In genomic region chr10:80509403-80510161, GRCh38 we compare ENCODE assay signal across 11 cellular contexts. TPM values are rescaled to one million over a fixed set of nuclear protein-coding genes. Genes with fewer than 3 reads are reported as not detected.
DNase-seq lines count a peak whose midpoint lies in the region; ATAC-seq and TF ChIP-seq lines count a peak whose summit lies in the region.
"Had no signal": no experiment of that assay in that cellular context is flagged by ENCODE, and none has a peak within 500 bp of the region (broad histone marks: within the 10 kb centered on the region; RNA-seq: fewer than 3 reads in every experiment).

No MANE protein-coding gene starts in this region.

- peak; percentile 36 for DNase-seq in CD14-positive monocyte (ENCODE audit: low spot score)
- DNase-seq in SK-MEL-5 (ENCODE audit: low read depth, low spot score): peak; percentile 80
- DNase-seq in epithelial cell of esophagus (ENCODE audit: low read depth): peak; percentile 83
- DNase-seq in naive thymus-derived CD8-positive, alpha-beta T cell: peak in 1 of 10 donors; percentile 52
- DNase-seq in GM10266 (ENCODE audit: extremely low spot score): no peak
- DNase-seq in DMS53 (lab: John Stamatoyannopoulos, UW): no peak
- no peak for DNase-seq in activated CD4-positive, alpha-beta T cell treated with anti-CD3 and anti-CD28 coated beads for 48 hours
- DNase-seq: activated T-cell treated with anti-CD3 and anti-CD28 coated beads, Interleukin-2, amount 50 U/mL, for 48 hours; mucosa of descending colon; NCI-H345 had no signal

- H3K36me3 Mint-ChIP-seq in CD14-positive monocyte: peaks cover 81 to 93% of the 10 kb centered on the region in 2 donors
- H3K36me3 Mint-ChIP-seq in naive thymus-derived CD8-positive, alpha-beta T cell: peaks cover 0 to 84% (median 11%) of the 10 kb centered on the region in 3 donors

- H3K27ac Mint-ChIP-seq in CD14-positive monocyte: peak overlapping the region; percentile 59 to 85 (median 76)
- H3K27ac Mint-ChIP-seq in naive thymus-derived CD8-positive, alpha-beta T cell: peak overlapping the region in 9 of 10 donors; percentile 39 to 99 (median 80)

- H3K4me3 ChIP-seq in epithelial cell of esophagus (ENCODE audit: low read length): no peak overlapping the region
- H3K4me3 ChIP-seq: mucosa of descending colon had no signal

- peaks cover 28% of the 10 kb centered on the region for H3K4me1 Mint-ChIP-seq in CD14-positive monocyte
- peaks cover 27 to 67% (median 47%) of the 10 kb centered on the region in 4 donors for H3K4me1 Mint-ChIP-seq in naive thymus-derived CD8-positive, alpha-beta T cell

- intact Hi-C loops in CD14-positive monocyte (cut with micrococcal nuclease): loop anchor here in 1 of 2 donors (5.0 kb wide), 1 partner anchor 122 kb away; no protein-coding TSS in a partner anchor

- no peak overlapping the region for H3K4me3 Mint-ChIP-seq in CD14-positive monocyte
- H3K4me3 Mint-ChIP-seq in naive thymus-derived CD8-positive, alpha-beta T cell: peak overlapping the region in 2 of 10 donors; percentile 19 to 28

- H3K27me3 Mint-ChIP-seq in CD14-positive monocyte (ENCODE audit: low read depth in 3 of 3): no peaks in the 10 kb centered on the region
- H3K27me3 Mint-ChIP-seq in naive thymus-derived CD8-positive, alpha-beta T cell: no peaks in the 10 kb centered on the region

- POLR2A ChIA-PET in naive thymus-derived CD8-positive, alpha-beta T cell (lab: Charles Lee): interaction anchor here (0.5 to 20.6 kb wide), 7 partner anchors 9 to 49 kb away, joined by 3 to 914 read pairs (median 4); partner anchors contain the start of gene TSPAN14

- TF ChIP-seq CTCF in CD14-positive monocyte (IDR thresholded peaks at IDR 0.05) (no peak), epithelial cell of esophagus (IDR thresholded peaks at IDR 0.05; ENCODE audit: insufficient read depth, low read depth, low read length, missing control alignments) (no peak), GM10266 (IDR thresholded peaks at IDR 0.05; ENCODE audit: control insufficient read depth, insufficient read depth, low read depth, missing control alignments) (no peak)

- in situ Hi-C loops in SK-MEL-5 (cut with HindIII; ENCODE audit: low pct_unique_long_range_greater_than_20kb, low sequenced_read_pairs): no loop called here

- no peak for ATAC-seq in naive thymus-derived CD8-positive, alpha-beta T cell
- no peak for ATAC-seq in HG03175 (IDR thresholded peaks at IDR 0.05; ENCODE audit: unreplicated experiment)
- ATAC-seq: mucosa of descending colon had no signal

- no peaks in the 10 kb centered on the region for H3K9me3 Mint-ChIP-seq in CD14-positive monocyte
- H3K9me3 Mint-ChIP-seq in naive thymus-derived CD8-positive, alpha-beta T cell: no peaks in the 10 kb centered on the region

RNA-seq across cellular contexts. Expression of gene SH2D4B, which starts 28.1 kb away (rescaled TPM):
- polyA plus RNA-seq in CD14-positive monocyte: not detected
- 0.11 and 0.13 TPM in 2 replicates for total RNA-seq in SK-MEL-5 (2014; rRNA removed; shearing (Covaris generic))
- polyA plus RNA-seq in SK-MEL-5 (2015; cell fraction: cytosol; rRNA removed): 0.04 TPM in 1 of 2 replicates, not detected in the other
- not detected in 2 replicates for polyA plus RNA-seq in SK-MEL-5 (2015; cell fraction: nucleus; rRNA removed)
- total RNA-seq in naive thymus-derived CD8-positive, alpha-beta T cell: under 1 TPM; 0.11 to 0.36 TPM
- not detected for polyA plus RNA-seq in naive thymus-derived CD8-positive, alpha-beta T cell
- total RNA-seq: mucosa of descending colon had no signal

RNA-seq across cellular contexts. Expression of gene TSPAN14, which starts 55.5 kb away (rescaled TPM):
- 100 to 1,000 TPM; 123 to 160 TPM for polyA plus RNA-seq in CD14-positive monocyte
- total RNA-seq in SK-MEL-5 (2014; rRNA removed; shearing (Covaris generic)): 43.7 and 52.1 TPM in 2 replicates
- 117 and 167 TPM in 2 replicates for polyA plus RNA-seq in SK-MEL-5 (2015; cell fraction: cytosol; rRNA removed)
- 80.0 and 94.5 TPM in 2 replicates for polyA plus RNA-seq in SK-MEL-5 (2015; cell fraction: nucleus; rRNA removed)
- 100 to 1,000 TPM; 163 to 165 TPM for total RNA-seq in naive thymus-derived CD8-positive, alpha-beta T cell
- polyA plus RNA-seq in naive thymus-derived CD8-positive, alpha-beta T cell: 100 to 1,000 TPM; 152 to 293 (median 155) TPM

Comparison
In these comparisons a context has a peak if more than half of its experiments do, and no peak if none do; other contexts are left out.
1. DNase-seq: peak in CD14-positive monocyte (single experiment), SK-MEL-5 (single experiment) and epithelial cell of esophagus (single experiment); none in GM10266 (single experiment), DMS53 (single experiment) and activated CD4-positive, alpha-beta T cell treated with anti-CD3 and anti-CD28 coated beads for 48 hours (single experiment).